ENCODE assay signal across 14 cellular contexts in the genomic region with DNA sequence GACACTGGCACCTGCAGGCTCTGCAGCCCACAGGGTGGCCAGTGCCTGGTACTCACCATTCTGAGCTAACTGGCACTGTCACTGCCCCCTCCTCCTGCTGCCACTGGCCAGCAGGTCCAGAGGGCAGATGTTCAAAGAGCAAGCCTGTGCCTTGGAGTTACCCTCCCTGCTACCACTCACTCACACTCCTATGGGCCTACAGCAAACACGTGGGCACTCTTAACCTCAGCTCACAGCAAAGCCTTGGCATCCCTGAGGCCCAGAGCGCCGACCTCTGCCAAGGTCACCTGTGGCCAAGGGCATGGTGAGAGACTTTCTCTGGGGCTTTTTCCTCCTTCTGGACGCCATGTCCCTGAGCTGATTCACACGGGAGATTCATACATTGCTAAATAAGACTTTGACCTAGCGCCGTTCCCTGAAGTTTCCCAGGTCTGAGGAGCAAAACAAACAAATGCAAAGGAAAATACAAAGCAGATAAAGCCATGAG.
DNase-seq lines count a peak whose midpoint lies in the region; ATAC-seq and TF ChIP-seq lines count a peak whose summit lies in the region.
"Had no signal": no experiment of that assay in that cellular context is flagged by ENCODE, and none has a peak within 500 bp of the region (broad histone marks: within the 10 kb centered on the region; RNA-seq: fewer than 3 reads in every experiment).

No MANE protein-coding gene starts in this region.

- intact Hi-C loops in esophagus muscularis mucosa (cut with DNase I): no loop called here
- intact Hi-C loops in stomach (cut with DNase I; ENCODE audit: low total_unique reads): no loop called here
- intact Hi-C loops in CD8-positive, alpha-beta T cell (cut with DNase I, micrococcal nuclease): no loop called here

- H3K36me3 ChIP-seq in esophagus muscularis mucosa (no peaks in the 10 kb centered on the region), liver (ENCODE audit: control insufficient read depth in 4 of 4, insufficient read depth in 3 of 4, low read depth in 1 of 4, low read length in 3 of 4) (no peaks in the 10 kb centered on the region), neuronal stem cell (replicated peaks in 1 of 2; ENCODE audit: control insufficient read depth in 2 of 2, insufficient read depth in 2 of 2, low read length in 2 of 2) (no peaks in the 10 kb centered on the region), stomach (no peaks in the 10 kb centered on the region)
- H3K36me3 ChIP-seq in CD8-positive, alpha-beta T cell (ENCODE audit: insufficient read depth, low read length): no peaks in the 10 kb centered on the region
- H3K36me3 ChIP-seq: BLaER1 treated with 17β-estradiol and CSF1 and Interleukin-3, amounts not matched to agents 10 nM and 100 nM had no signal

- no peak overlapping the region for H2BK5ac ChIP-seq in neuronal stem cell (ENCODE audit: low read length)

- no peaks in the 10 kb centered on the region for H3K79me1 ChIP-seq in neuronal stem cell (ENCODE audit: low read depth, low read length)

- no peak overlapping the region for H4K91ac ChIP-seq in neuronal stem cell (ENCODE audit: low read depth, low read length, poor library complexity)

- no peak overlapping the region for H3K4me3 Mint-ChIP-seq in CD8-positive, alpha-beta T cell
- H3K4me3 Mint-ChIP-seq: CD4-positive, CD25-positive, alpha-beta regulatory T cell; HFFc6 had no signal

- TF ChIP-seq EP300 in esophagus muscularis mucosa (IDR thresholded peaks at IDR 0.05) (no peak), stomach (IDR thresholded peaks at IDR 0.05) (no peak)

- ATAC-seq in HG03039 (IDR thresholded peaks at IDR 0.05; ENCODE audit: unreplicated experiment): no peak
- no peak for ATAC-seq in CD8-positive, alpha-beta T cell
- ATAC-seq: GM12878 had no signal

- H3K23ac ChIP-seq in neuronal stem cell (ENCODE audit: low read depth, low read length, poor library complexity): no peak overlapping the region

- TF ChIP-seq RAD21 in liver (IDR thresholded peaks at IDR 0.05): no peak

- no peak overlapping the region for H3K4me3 ChIP-seq in esophagus muscularis mucosa
- H3K4me3 ChIP-seq in liver (ENCODE audit: low read depth in 1 of 3, low read length in 3 of 3): no peak overlapping the region
- H3K4me3 ChIP-seq in neuronal stem cell (ENCODE audit: low read length in 2 of 2): no peak overlapping the region
- H3K4me3 ChIP-seq in stomach: no peak overlapping the region
- no peak overlapping the region for H3K4me3 ChIP-seq in CD8-positive, alpha-beta T cell (ENCODE audit: low read depth, low read length)
- H3K4me3 ChIP-seq: BLaER1 treated with 17β-estradiol and CSF1 and Interleukin-3, amounts not matched to agents 10 nM and 100 nM; GM12878 had no signal

- TF ChIP-seq CTCF in esophagus muscularis mucosa (IDR thresholded peaks at IDR 0.05) (no peak), liver (IDR thresholded peaks at IDR 0.05; ENCODE audit: low read depth, low read length, missing input control) (no peak), stomach (IDR thresholded peaks at IDR 0.05) (no peak)
- no peak for TF ChIP-seq CTCF in CD8-positive, alpha-beta T cell (IDR thresholded peaks at IDR 0.05)

- H2AK5ac ChIP-seq in neuronal stem cell (ENCODE audit: low read depth, low read length): no peak overlapping the region

- 79% methylated on average over 7 of the region's 7 CpGs for WGBS in esophagus muscularis mucosa
- 57% methylated on average over 7 of the region's 7 CpGs for WGBS in liver
- no CpG with 5 or more reads among the region's 7 CpGs for WGBS in neuronal stem cell (ENCODE audit: extremely low coverage in 2 of 2, insufficient read length in 2 of 2, insufficient replicate concordance in 1 of 2), 2 donors
- 58 to 71% (median 59%) methylated on average over 7 of the region's 7 CpGs for WGBS in stomach, 5 donors

- no peaks in the 10 kb centered on the region for H3K4me1 Mint-ChIP-seq in CD8-positive, alpha-beta T cell (ENCODE audit: low read depth)
- H3K4me1 Mint-ChIP-seq: CD4-positive, CD25-positive, alpha-beta regulatory T cell had no signal

- TF ChIP-seq POLR2A in esophagus muscularis mucosa (IDR thresholded peaks at IDR 0.05; ENCODE audit: low read depth) (no peak), stomach (IDR thresholded peaks at IDR 0.05) (no peak)

- peaks cover 2% of the 10 kb centered on the region for H3K27me3 Mint-ChIP-seq in CD8-positive, alpha-beta T cell (ENCODE audit: low read depth)

- H3K14ac ChIP-seq in neuronal stem cell (ENCODE audit: low read length): no peak overlapping the region

- H3K27me3 ChIP-seq in esophagus muscularis mucosa (peaks cover 0 to 17% (median 0%) of the 10 kb centered on the region in 4 donors), liver (ENCODE audit: control insufficient read depth in 4 of 4, insufficient read depth in 4 of 4, low read length in 3 of 4) (peaks cover 0 to 2% (median 0%) of the 10 kb centered on the region in 4 donors), neuronal stem cell (ENCODE audit: control insufficient read depth in 3 of 3, insufficient read depth in 3 of 3, low read depth in 1 of 3, low read length in 3 of 3) (no peaks in the 10 kb centered on the region), stomach (no peaks in the 10 kb centered on the region)
- no peaks in the 10 kb centered on the region for H3K27me3 ChIP-seq in CD8-positive, alpha-beta T cell (ENCODE audit: insufficient read depth, low read length)
- H3K27me3 ChIP-seq: BLaER1 treated with 17β-estradiol and CSF1 and Interleukin-3, amounts not matched to agents 10 nM and 100 nM had no signal

- H3K4ac ChIP-seq in neuronal stem cell (ENCODE audit: low read length): no peak overlapping the region

- H3K18ac ChIP-seq in neuronal stem cell (ENCODE audit: low read length): peak overlapping the region; percentile 62

- no peak overlapping the region for H2BK120ac ChIP-seq in neuronal stem cell (ENCODE audit: low read depth, low read length)

- H3K27ac Mint-ChIP-seq in CD8-positive, alpha-beta T cell: no peak overlapping the region
- H3K27ac Mint-ChIP-seq: CD4-positive, CD25-positive, alpha-beta regulatory T cell; HFFc6 had no signal

- H2AFZ ChIP-seq in neuronal stem cell (ENCODE audit: low read length): no peak overlapping the region

- H3K9me3 Mint-ChIP-seq in CD8-positive, alpha-beta T cell: peaks cover 7% of the 10 kb centered on the region

- CTCF ChIA-PET in CD8-positive, alpha-beta T cell (lab: Charles Lee): no interaction called here

- H3K4me1 ChIP-seq in esophagus muscularis mucosa (no peaks in the 10 kb centered on the region), liver (ENCODE audit: control insufficient read depth in 4 of 4, insufficient read depth in 4 of 4, low read length in 3 of 4) (no peaks in the 10 kb centered on the region), neuronal stem cell (ENCODE audit: control insufficient read depth in 2 of 2, insufficient read depth in 1 of 2, low read depth in 1 of 2, low read length in 2 of 2) (peaks cover 0 to 1% of the 10 kb centered on the region in 2 donors), stomach (peaks cover 0 to 3% (median 0%) of the 10 kb centered on the region in 4 donors)
- no peaks in the 10 kb centered on the region for H3K4me1 ChIP-seq in CD8-positive, alpha-beta T cell (ENCODE audit: insufficient read depth, low read length)

- no peak overlapping the region for H3K4me2 ChIP-seq in neuronal stem cell (ENCODE audit: insufficient read depth, low read length, poor library complexity, severe bottlenecking)
- H3K4me2 ChIP-seq: BLaER1 treated with 17β-estradiol and CSF1 and Interleukin-3, amounts not matched to agents 10 nM and 100 nM had no signal

- no peak overlapping the region for H3K9ac ChIP-seq in liver (ENCODE audit: low read depth in 1 of 2, low read length in 2 of 2)
- no peak overlapping the region for H3K9ac ChIP-seq in neuronal stem cell (ENCODE audit: low read depth, low read length, poor library complexity)
- H3K9ac ChIP-seq: BLaER1 treated with 17β-estradiol and CSF1 and Interleukin-3, amounts not matched to agents 10 nM and 100 nM had no signal

- H3K27ac ChIP-seq in esophagus muscularis mucosa (replicated peaks in 1 of 4) (no peak overlapping the region), liver (ENCODE audit: low read depth in 1 of 2, low read length in 2 of 2) (no peak overlapping the region), neuronal stem cell (replicated peaks; ENCODE audit: low read length) (no peak overlapping the region), stomach (peak overlapping the region in 3 of 5 donors; percentile 30 to 48 (median 43))
- no peak overlapping the region for H3K27ac ChIP-seq in CD8-positive, alpha-beta T cell (ENCODE audit: low read depth, low read length)
- H3K27ac ChIP-seq: BLaER1 treated with 17β-estradiol and CSF1 and Interleukin-3, amounts not matched to agents 10 nM and 100 nM had no signal

- H4K8ac ChIP-seq in neuronal stem cell (ENCODE audit: low read depth, low read length): no peak overlapping the region

- H3K9me3 ChIP-seq in esophagus muscularis mucosa (peaks cover 0 to 8% (median 3%) of the 10 kb centered on the region in 4 donors), liver (ENCODE audit: control insufficient read depth in 4 of 4, low read length in 3 of 4) (no peaks in the 10 kb centered on the region), neuronal stem cell (replicated peaks in 1 of 2; ENCODE audit: control insufficient read depth in 2 of 2, insufficient read depth in 1 of 2, low read depth in 1 of 2, low read length in 2 of 2) (peaks cover 0 to 2% of the 10 kb centered on the region in 2 donors), stomach (peaks cover 0 to 15% (median 5%) of the 10 kb centered on the region in 4 donors)
- H3K9me3 ChIP-seq in CD8-positive, alpha-beta T cell (ENCODE audit: low read length): no peaks in the 10 kb centered on the region

- H2BK12ac ChIP-seq in neuronal stem cell (ENCODE audit: low read length): no peak overlapping the region

- DNase-seq in esophagus muscularis mucosa (ENCODE audit: extremely low spot score): peak; percentile 74
- DNase-seq in neuronal stem cell (ENCODE audit: low spot score): no peak
- DNase-seq in stomach: no peak
- DNase-seq in NCI-H748 treated with DMSO at 0.1 percent for 48 hours (lab: John Stamatoyannopoulos, UW): no peak
- no peak for DNase-seq in CD8-positive, alpha-beta T cell
- DNase-seq: ACHN; CD4-positive, CD25-positive, alpha-beta regulatory T cell; DMS79; HCEC 1CT; HFFc6 had no signal

- H3K36me3 Mint-ChIP-seq in CD8-positive, alpha-beta T cell: no peaks in the 10 kb centered on the region
- H3K36me3 Mint-ChIP-seq: CD4-positive, CD25-positive, alpha-beta regulatory T cell had no signal

- no peak overlapping the region for H2BK15ac ChIP-seq in neuronal stem cell (ENCODE audit: low read length)

- POLR2A ChIA-PET in CD8-positive, alpha-beta T cell (lab: Charles Lee): no interaction called here

TF ChIP-seq in liver, 16 proteins besides CTCF, POLR2A, EP300 and RAD21:
- TF ChIP-seq SP1 (IDR thresholded peaks at IDR 0.05) (no peak), TAF1 (conservative IDR thresholded peaks at IDR 0.05) (no peak), JUND (IDR thresholded peaks at IDR 0.05) (no peak), HNF4A (conservative IDR thresholded peaks at IDR 0.05) (peak; percentile 13 to 52)

Comparison
In these comparisons a context has a peak if more than half of its experiments do, and no peak if none do; other contexts are left out.
1. H3K27ac ChIP-seq: peak in stomach (3 of 5); none in esophagus muscularis mucosa (0 of 4), liver (0 of 2), neuronal stem cell (single experiment) and CD8-positive, alpha-beta T cell (single experiment).